8 cellular contexts compared by ENCODE assay signal in the genomic region with DNA sequence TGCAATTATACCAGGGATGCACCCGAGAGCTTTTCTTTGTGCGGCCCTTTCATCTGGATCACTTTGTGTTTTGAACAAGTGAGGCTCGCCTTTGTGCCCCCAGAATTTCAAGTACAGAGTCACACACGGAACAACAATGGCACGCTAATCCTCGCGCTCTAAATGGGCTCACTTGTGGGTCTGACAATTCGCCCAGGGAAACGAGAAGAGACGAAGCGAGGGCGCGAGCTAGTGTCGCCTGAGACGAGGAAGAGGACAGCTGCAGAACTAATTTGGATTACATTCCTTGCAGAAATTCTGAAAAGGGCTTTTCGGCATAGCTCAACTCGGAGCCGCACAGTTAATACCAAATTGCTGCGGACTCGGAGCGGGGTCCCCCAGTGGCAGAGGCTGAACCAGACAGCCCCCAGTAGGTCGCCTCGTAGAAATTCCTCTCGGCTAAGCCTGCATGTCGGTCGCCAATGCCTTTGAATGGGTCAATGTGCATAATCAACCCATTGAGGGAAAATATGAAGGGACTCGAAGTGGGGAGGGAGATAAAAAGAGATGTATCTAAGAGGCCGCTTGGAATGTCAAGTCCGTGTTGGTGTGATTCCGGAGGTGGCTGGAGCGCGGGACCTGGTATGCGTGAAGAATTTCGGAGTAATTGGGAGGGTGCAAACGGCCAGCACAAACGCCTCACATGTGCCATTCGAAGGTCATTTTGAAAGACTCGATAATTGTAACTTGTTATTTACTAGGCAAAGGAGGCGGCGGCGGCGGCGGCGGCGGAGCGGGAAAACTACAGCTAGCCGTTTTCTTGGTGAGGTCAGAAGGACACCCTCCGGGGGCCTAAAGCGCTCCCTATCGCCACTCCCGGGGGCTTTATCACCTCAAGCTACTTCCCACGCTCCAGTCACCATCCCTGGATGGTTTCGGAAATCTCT. TPM values are rescaled to one million over a fixed set of nuclear protein-coding genes. Genes with fewer than 3 reads are reported as not detected.
DNase-seq lines count a peak whose midpoint lies in the region; ATAC-seq, FAIRE-seq and TF ChIP-seq lines count a peak whose summit lies in the region.

No MANE protein-coding gene starts in this region.

- TF ChIP-seq POLR2A in spleen (IDR thresholded peaks at IDR 0.05): no peak

- ATAC-seq in GM19023 (IDR thresholded peaks at IDR 0.05; ENCODE audit: unreplicated experiment): no peak

- H3K4me1 ChIP-seq in ascending aorta: peaks cover 0 to 3% of the 10 kb centered on the region in 2 donors
- H3K4me1 ChIP-seq in spleen: peaks cover 4 to 36% (median 26%) of the 10 kb centered on the region in 6 donors
- H3K4me1 ChIP-seq in small intestine (ENCODE audit: control insufficient read depth in 2 of 2, insufficient read depth in 1 of 2, low read depth in 1 of 2, low read length in 1 of 2): peaks cover 0 to 5% of the 10 kb centered on the region in 2 donors

- no peak for DNase-seq in T-helper 2 cell treated with Interferon-gamma antibody and Interleukin-4, amounts not matched to agents 5 μg/mL and 100 μg/mL, for 36 hours (ENCODE audit: low spot score)
- no peak for DNase-seq in T-helper 2 cell
- DNase-seq in ascending aorta (ENCODE audit: low spot score in 2 of 2): no peak
- no peak for DNase-seq in immature natural killer cell
- DNase-seq in spleen: peak; percentile 64
- DNase-seq in epidermal melanocyte (ENCODE audit: insufficient read length, low spot score): no peak
- DNase-seq in small intestine: no peak

- H3K27me3 ChIP-seq in ascending aorta (no peaks in the 10 kb centered on the region), spleen (replicated peaks in 1 of 7) (peaks cover 6 to 80% (median 32%) of the 10 kb centered on the region in 7 donors), small intestine (ENCODE audit: control insufficient read depth in 2 of 2, insufficient read depth in 2 of 2, low read length in 2 of 2) (peaks cover 5 to 17% of the 10 kb centered on the region in 2 donors)

- FAIRE-seq in small intestine (lab: Jason Lieb, UNC): no peak

- H3K9me3 ChIP-seq in ascending aorta (no peaks in the 10 kb centered on the region), spleen (no peaks in the 10 kb centered on the region), small intestine (ENCODE audit: control insufficient read depth, low read depth) (no peaks in the 10 kb centered on the region)

- intact Hi-C loops in ascending aorta (cut with DNase I): loop anchor here (5.0 kb wide), 2 partner anchors 189 to 389 kb away; no protein-coding TSS in a partner anchor
- intact Hi-C loops in spleen (cut with DNase I; ENCODE audit: low total_unique reads): no loop called here

- WGBS in spleen, 5 donors: 2 to 6% (median 3%) methylated on average over 53 of the region's 53 CpGs
- WGBS in small intestine, 3 donors: 3 to 6% (median 3%) methylated on average over 53 of the region's 53 CpGs

- H3K27me3 Mint-ChIP-seq in T-helper 2 cell treated with Interferon-gamma antibody and Interleukin-4, amounts not matched to agents 5 μg/mL and 100 μg/mL, for 36 hours (ENCODE audit: low read depth): peaks cover 61% of the 10 kb centered on the region
- peaks cover 10 to 29% (median 15%) of the 10 kb centered on the region in 3 donors for H3K27me3 Mint-ChIP-seq in immature natural killer cell (ENCODE audit: low read depth in 3 of 3)

- H3K4me3 Mint-ChIP-seq in T-helper 2 cell treated with Interferon-gamma antibody and Interleukin-4, amounts not matched to agents 5 μg/mL and 100 μg/mL, for 36 hours: peak overlapping the region; percentile 28
- peak overlapping the region in 3 of 5 donors; percentile 20 to 45 (median 35) for H3K4me3 Mint-ChIP-seq in immature natural killer cell

- no peaks in the 10 kb centered on the region for H3K36me3 Mint-ChIP-seq in T-helper 2 cell treated with Interferon-gamma antibody and Interleukin-4, amounts not matched to agents 5 μg/mL and 100 μg/mL, for 36 hours (ENCODE audit: low read depth)
- peaks cover 0 to 7% (median 0%) of the 10 kb centered on the region in 3 donors for H3K36me3 Mint-ChIP-seq in immature natural killer cell

- H3K27ac ChIP-seq in ascending aorta: peak overlapping the region; percentile 61 to 86
- no peak overlapping the region for H3K27ac ChIP-seq in spleen
- H3K27ac ChIP-seq in small intestine (ENCODE audit: low read depth in 1 of 2, low read length in 1 of 2): no peak overlapping the region

- H3K4me3 ChIP-seq in ascending aorta (peak overlapping the region; percentile 79 to 80), spleen (peak overlapping the region in 7 of 8 donors; percentile 38 to 72 (median 53)), small intestine (ENCODE audit: low read depth in 1 of 2, low read length in 2 of 2) (peak overlapping the region in 1 of 2 donors; percentile 36)

- H3K4me1 Mint-ChIP-seq in T-helper 2 cell treated with Interferon-gamma antibody and Interleukin-4, amounts not matched to agents 5 μg/mL and 100 μg/mL, for 36 hours (ENCODE audit: low read depth): peaks cover 7% of the 10 kb centered on the region
- peaks cover 13 to 19% of the 10 kb centered on the region in 2 donors for H3K4me1 Mint-ChIP-seq in immature natural killer cell

- TF ChIP-seq CTCF in ascending aorta (IDR thresholded peaks at IDR 0.05) (no peak), spleen (IDR thresholded peaks at IDR 0.05 in 8 of 11, conservative IDR thresholded peaks at IDR 0.05 in 3 of 11) (no peak)

- H3K9me3 Mint-ChIP-seq in T-helper 2 cell treated with Interferon-gamma antibody and Interleukin-4, amounts not matched to agents 5 μg/mL and 100 μg/mL, for 36 hours: no peaks in the 10 kb centered on the region
- peaks cover 0 to 19% (median 7%) of the 10 kb centered on the region in 6 donors for H3K9me3 Mint-ChIP-seq in immature natural killer cell

- H3K36me3 ChIP-seq in ascending aorta: no peaks in the 10 kb centered on the region
- H3K36me3 ChIP-seq in spleen: no peaks in the 10 kb centered on the region
- H3K36me3 ChIP-seq in small intestine (ENCODE audit: control insufficient read depth in 2 of 2, insufficient read depth in 2 of 2, low read length in 2 of 2): no peaks in the 10 kb centered on the region

- H3K27ac Mint-ChIP-seq in T-helper 2 cell treated with Interferon-gamma antibody and Interleukin-4, amounts not matched to agents 5 μg/mL and 100 μg/mL, for 36 hours: no peak overlapping the region
- H3K27ac Mint-ChIP-seq in immature natural killer cell: no peak overlapping the region

RNA-seq across cellular contexts. Expression of a gene that starts 2.0 kb away (rescaled TPM):
- 1.7 TPM for total RNA-seq in ascending aorta
- polyA plus RNA-seq in immature natural killer cell: not detected
- total RNA-seq in spleen: 1 to 10 TPM in 2 of 7 donors, under 1 TPM in 5; 0.21 to 1.4 (median 0.59) TPM
- under 1 TPM; under 0.01 to 0.02 (median under 0.01) TPM for polyA plus RNA-seq in spleen
- under 1 TPM in 1 of 3 donors, not detected in 2; 0.04 TPM for polyA plus RNA-seq in small intestine

Comparison
In these comparisons a context has a peak if more than half of its experiments do, and no peak if none do; other contexts are left out.
1. H3K27ac ChIP-seq: peak in ascending aorta (2 of 2); none in spleen (0 of 8) and small intestine (0 of 2).